ENCODE assay signal across 13 cellular contexts in the genomic region with DNA sequence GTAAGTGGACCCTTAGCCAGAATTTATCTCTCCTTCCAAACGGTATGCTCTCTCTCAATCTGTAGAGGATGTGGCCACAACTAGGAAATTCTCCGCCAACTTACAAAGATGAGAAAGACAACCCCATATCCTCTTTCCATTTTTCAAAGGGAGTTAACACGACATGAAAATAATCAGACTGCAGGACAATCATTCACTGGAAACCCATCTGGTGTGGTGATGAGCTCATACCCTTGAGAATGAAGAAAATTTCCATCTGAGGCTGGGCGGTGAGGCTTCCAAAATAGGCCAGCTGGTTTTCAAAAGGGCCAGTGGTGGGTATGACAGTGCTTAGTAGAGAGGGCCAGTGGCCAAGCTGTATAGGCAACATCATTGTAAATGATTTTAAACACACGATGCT.
DNase-seq lines count a peak whose midpoint lies in the region; TF ChIP-seq lines count a peak whose summit lies in the region.
"Had no signal": no experiment of that assay in that cellular context is flagged by ENCODE, and none has a peak within 500 bp of the region (broad histone marks: within the 10 kb centered on the region; RNA-seq: fewer than 3 reads in every experiment).

No MANE protein-coding gene starts in this region.

- H3K27me3 ChIP-seq in AG04450 (ENCODE audit: control insufficient read depth, insufficient read depth, low read length), result no peaks in the 10 kb centered on the region

- H3K36me3 Mint-ChIP-seq in Calu3 (ENCODE audit: insufficient read depth, unreplicated experiment), result no peaks in the 10 kb centered on the region
- H3K36me3 Mint-ChIP-seq: CD4-positive, CD25-positive, alpha-beta regulatory T cell; natural killer cell treated with Interleukin-12 subunit alpha and Interleukin-12 subunit beta and Interleukin-15 and Interleukin-18, amount 100 ng/mL, for 72 hours had no signal

- POLR2A ChIA-PET in AG04450 (lab: Yijun Ruan, JAX), result interaction anchor here (0.6 to 1.4 kb wide), 11 partner anchors 11 to 303 kb away, joined by 3 to 13 read pairs (median 3); no protein-coding TSS in a partner anchor

- H3K27me3 Mint-ChIP-seq in Calu3 (ENCODE audit: unreplicated experiment), result peaks cover 40% of the 10 kb centered on the region

- DNase-seq in AG04450 (ENCODE audit: low read depth, low spot score) (peak; percentile 93), cardiac fibroblast (ENCODE audit: low read depth in 2 of 2) (peak; percentile 75 to 97), kidney glomerular epithelial cell (lab: John Stamatoyannopoulos, UW) (peak; percentile 91), KG1 (lab: John Stamatoyannopoulos, UW) (no peak), RPMI8226 (no peak), NOMO-1 treated with DMSO at 0.1 percent for 48 hours (lab: John Stamatoyannopoulos, UW; ENCODE audit: unreplicated experiment) (no peak), Calu3 (no peak)
- peak; percentile 5 for DNase-seq in Jurkat, Clone E6-1 (ENCODE audit: low read depth, low spot score)
- DNase-seq: activated CD4-positive, alpha-beta T cell treated with anti-CD3 and anti-CD28 coated beads for 48 hours; CD4-positive, CD25-positive, alpha-beta regulatory T cell; head of caudate nucleus had no signal

- H3K4me1 Mint-ChIP-seq in Calu3 (ENCODE audit: low read depth, unreplicated experiment), result no peaks in the 10 kb centered on the region

- no peak for TF ChIP-seq CTCF in AG04450 (IDR thresholded peaks at IDR 0.05; ENCODE audit: low read depth, low read length)
- TF ChIP-seq CTCF in cardiac fibroblast (IDR thresholded peaks at IDR 0.05; ENCODE audit: low read depth, low read length), result no peak
- TF ChIP-seq CTCF in Calu3 (IDR thresholded peaks at IDR 0.05; ENCODE audit: unreplicated experiment), result no peak

- no peaks in the 10 kb centered on the region for H3K9me3 ChIP-seq in AG04450 (ENCODE audit: control insufficient read depth, insufficient read depth, low read length)

- no peak overlapping the region for H3K4me3 Mint-ChIP-seq in Calu3 (ENCODE audit: low read depth, unreplicated experiment)
- H3K4me3 Mint-ChIP-seq: CD4-positive, CD25-positive, alpha-beta regulatory T cell; natural killer cell treated with Interleukin-12 subunit alpha and Interleukin-12 subunit beta and Interleukin-15 and Interleukin-18, amount 100 ng/mL, for 72 hours had no signal

- H3K4me3 ChIP-seq in AG04450 (ENCODE audit: low read depth, low read length), result no peak overlapping the region
- no peak overlapping the region for H3K4me3 ChIP-seq in Jurkat, Clone E6-1 (ENCODE audit: low read length)
- H3K4me3 ChIP-seq in cardiac fibroblast (replicated peaks in 1 of 2; ENCODE audit: low read depth in 2 of 2, low read length in 2 of 2), result no peak overlapping the region

- intact Hi-C loops in Calu3 (cut with micrococcal nuclease; ENCODE audit: unreplicated experiment), result no loop called here

- CTCF ChIA-PET in AG04450 (lab: Charles Lee), result interaction anchor here (0.6 to 2.0 kb wide), 3 partner anchors 12 to 177 kb away, joined by 3 to 5 read pairs (median 3); no protein-coding TSS in a partner anchor
- CTCF ChIA-PET in Calu3 (lab: Charles Lee), result no interaction called here

- H3K27ac Mint-ChIP-seq in Calu3 (ENCODE audit: unreplicated experiment), result no peak overlapping the region
- H3K27ac Mint-ChIP-seq: CD4-positive, CD25-positive, alpha-beta regulatory T cell; natural killer cell treated with Interleukin-12 subunit alpha and Interleukin-12 subunit beta and Interleukin-15 and Interleukin-18, amount 100 ng/mL, for 72 hours had no signal

- no TSS peak for BruUV-seq in Calu3 (replicated peaks; lab: Mats Ljungman, UMichigan)

- H3K27ac ChIP-seq in AG04450 (ENCODE audit: low read depth, low read length), result peak overlapping the region; percentile 66
- H3K27ac ChIP-seq: RWPE1 had no signal

- H3K9me3 Mint-ChIP-seq in Calu3 (ENCODE audit: low read depth, unreplicated experiment), result no peaks in the 10 kb centered on the region
- H3K9me3 Mint-ChIP-seq: natural killer cell treated with Interleukin-12 subunit alpha and Interleukin-12 subunit beta and Interleukin-15 and Interleukin-18, amount 100 ng/mL, for 72 hours had no signal

Comparison
In these comparisons a context has a peak if more than half of its experiments do, and no peak if none do; other contexts are left out.
1. DNase-seq: peak in AG04450 (single experiment), Jurkat, Clone E6-1 (single experiment), cardiac fibroblast (2 of 2) and kidney glomerular epithelial cell (single experiment); none in KG1 (single experiment), RPMI8226 (single experiment), NOMO-1 treated with DMSO at 0.1 percent for 48 hours (single experiment) and Calu3 (single experiment).